8 cellular contexts compared by ENCODE assay signal in the genomic region with DNA sequence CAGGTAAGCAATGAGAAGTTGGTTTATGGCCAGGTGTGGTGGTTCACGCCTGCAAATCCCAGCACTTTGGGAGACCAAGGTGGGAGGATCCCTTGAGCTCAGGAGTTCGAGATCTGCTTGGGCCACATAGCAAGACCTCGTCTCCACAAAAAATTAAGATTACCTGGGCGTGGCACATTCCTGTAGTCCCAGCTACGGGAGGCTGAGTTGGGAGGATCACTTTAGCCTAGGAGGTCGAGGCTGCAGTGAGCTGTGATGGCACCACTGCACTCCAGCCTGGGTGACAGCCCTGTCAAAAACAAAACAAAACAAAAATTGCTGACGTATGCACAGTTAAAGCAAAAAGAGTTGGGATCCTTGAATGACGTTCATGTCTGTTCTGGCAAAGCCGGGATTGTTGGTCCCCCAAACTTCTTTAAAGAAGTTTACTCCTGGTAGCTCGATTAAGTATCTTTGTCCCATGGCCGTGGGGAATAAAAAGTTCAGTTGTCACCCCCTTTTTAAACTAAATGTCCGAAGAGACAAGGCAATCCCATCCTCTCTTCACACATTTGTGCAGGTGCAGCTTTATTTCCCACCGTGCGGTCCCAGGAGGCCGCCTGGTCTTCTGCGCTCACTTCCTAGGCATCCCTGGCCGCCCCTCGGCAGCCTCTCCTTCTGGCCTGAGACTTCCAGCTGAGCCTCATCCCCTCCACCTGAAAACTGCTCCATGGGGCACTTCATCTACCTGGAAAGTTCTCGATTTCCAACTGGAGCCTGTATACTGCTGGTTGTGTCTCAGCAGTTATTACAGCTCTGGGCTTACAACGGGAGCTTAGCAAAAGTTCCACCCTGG. TPM values are rescaled to one million over a fixed set of nuclear protein-coding genes. Genes with fewer than 3 reads are reported as not detected.
DNase-seq lines count a peak whose midpoint lies in the region; ATAC-seq and TF ChIP-seq lines count a peak whose summit lies in the region.

No MANE protein-coding gene starts in this region.

- peak; percentile 0 for ATAC-seq in GM21576 (IDR thresholded peaks at IDR 0.05; ENCODE audit: unreplicated experiment)

- no peaks in the 10 kb centered on the region for H3K36me3 ChIP-seq in muscle layer of colon (ENCODE audit: insufficient read depth, low read length)

- H3K4me1 ChIP-seq in muscle layer of colon (ENCODE audit: insufficient read depth, low read length) = peaks cover 24% of the 10 kb centered on the region

- H3K4me3 ChIP-seq in dorsolateral prefrontal cortex (peak overlapping the region; percentile 67 to 99 (median 92)), muscle layer of colon (ENCODE audit: low read depth in 1 of 2, low read length in 2 of 2) (peak overlapping the region; percentile 82 to 90)

- DNase-seq in DMS79 (lab: John Stamatoyannopoulos, UW) (peak; percentile 28), NCI-H510A treated with DMSO at 0.1 percent for 48 hours (lab: John Stamatoyannopoulos, UW) (peak; percentile 49), dorsolateral prefrontal cortex (peak in 3 of 10 donors; percentile 6 to 45 (median 17)), NK-92 (lab: John Stamatoyannopoulos, UW; ENCODE audit: unreplicated experiment) (no peak), NCI-H1048 (lab: John Stamatoyannopoulos, UW) (no peak)
- no peak for DNase-seq in stimulated activated CD4-positive, alpha-beta T cell treated with anti-CD3 and anti-CD28 coated beads, Interleukin-2, amount 100 ng/mL, for 24 hours

- H3K9ac ChIP-seq in muscle layer of colon (ENCODE audit: low read length) = peak overlapping the region; percentile 66

- TF ChIP-seq CTCF in dorsolateral prefrontal cortex (IDR thresholded peaks at IDR 0.05 in 54 of 56, conservative IDR thresholded peaks at IDR 0.05 in 2 of 56; ENCODE audit: low read depth in 1 of 56, partially characterized antibody in 56 of 56) = peak in 1 of 56 donors; percentile 6

- H3K9me3 ChIP-seq in muscle layer of colon (ENCODE audit: low read length) = no peaks in the 10 kb centered on the region

- intact Hi-C loops in dorsolateral prefrontal cortex (cut with DNase I) = loop anchor here in 1 of 2 donors (5.0 kb wide), 1 partner anchor 46 kb away; no protein-coding TSS in a partner anchor

- H3K27me3 ChIP-seq in dorsolateral prefrontal cortex (no peaks in the 10 kb centered on the region), muscle layer of colon (ENCODE audit: control insufficient read depth in 1 of 2, insufficient read depth in 2 of 2, low read length in 2 of 2) (no peaks in the 10 kb centered on the region)

- peak overlapping the region; percentile 42 to 95 (median 88) for H3K27ac ChIP-seq in dorsolateral prefrontal cortex
- H3K27ac ChIP-seq in muscle layer of colon (ENCODE audit: low read depth, low read length) = peak overlapping the region; percentile 93

RNA-seq across cellular contexts. Expression of a gene that starts 0.8 kb away (rescaled TPM):
- 10 to 100 TPM; 18.1 to 38.9 (median 26.8) TPM for total RNA-seq in dorsolateral prefrontal cortex

Comparison
In these comparisons a context has a peak if more than half of its experiments do, and no peak if none do; other contexts are left out.
1. DNase-seq: peak in DMS79 (single experiment) and NCI-H510A treated with DMSO at 0.1 percent for 48 hours (single experiment); none in stimulated activated CD4-positive, alpha-beta T cell treated with anti-CD3 and anti-CD28 coated beads, Interleukin-2, amount 100 ng/mL, for 24 hours (0 of 2), NK-92 (single experiment) and NCI-H1048 (single experiment).